Comparison of ENCODE assay signal across 22 cellular contexts in the genomic region with DNA sequence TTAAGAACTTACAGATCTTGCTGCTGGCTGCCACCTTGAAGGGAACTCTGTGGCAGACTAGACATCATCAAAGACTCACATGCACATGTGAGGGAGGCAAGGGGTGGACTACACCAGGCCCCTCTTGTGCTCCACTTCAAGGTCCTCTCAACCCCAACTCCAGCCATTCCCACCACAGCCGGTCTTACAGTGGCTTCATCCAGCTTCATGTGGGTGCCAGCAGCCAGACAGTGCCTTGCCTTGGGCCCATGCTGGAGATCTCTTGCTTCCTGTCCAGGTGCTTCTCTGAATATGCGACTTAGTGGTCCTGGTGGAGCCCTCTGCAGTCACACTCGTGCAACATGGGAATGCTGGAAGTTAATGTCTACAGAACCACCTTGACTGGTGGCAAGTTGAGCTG. TPM values are rescaled to one million over a fixed set of nuclear protein-coding genes. Genes with fewer than 3 reads are reported as not detected.
"Had no signal": no experiment of that assay in that cellular context is flagged by ENCODE, and none has a peak within 500 bp of the region (broad histone marks: within the 10 kb centered on the region; RNA-seq: fewer than 3 reads in every experiment).

No MANE protein-coding gene starts in this region.

- H2AFZ ChIP-seq: neural progenitor cell had no signal

- H3K27ac Mint-ChIP-seq: activated CD4-positive, alpha-beta memory T cell treated with anti-CD3 and anti-CD28 coated beads, Interleukin-2, amount 10 ng/mL, durations not matched to agents 7 days and 5 days; activated naive CD4-positive, alpha-beta T cell treated with anti-CD3 and anti-CD28 coated beads, Interleukin-2, amount 50 U/mL, for 72 hours; activated T-helper 17 cell treated with anti-CD3 and anti-CD28 coated beads, Interleukin-2, amount 50 U/mL, for 72 hours; naive thymus-derived CD4-positive, alpha-beta T cell; neural progenitor cell; stimulated activated naive B cell treated with anti-CD40 and anti-IgM and Interleukin-4, amounts not matched to agents 10 μg/mL and 1 μg/mL and 100 μg/mL, for 72 hours had no signal

- H3K9me3 Mint-ChIP-seq: activated CD4-positive, alpha-beta memory T cell treated with anti-CD3 and anti-CD28 coated beads, Interleukin-2, amount 10 ng/mL, durations not matched to agents 7 days and 5 days; activated naive CD4-positive, alpha-beta T cell treated with anti-CD3 and anti-CD28 coated beads, Interleukin-2, amount 50 U/mL, for 72 hours; activated T-helper 17 cell treated with anti-CD3 and anti-CD28 coated beads, Interleukin-2, amount 50 U/mL, for 72 hours; stimulated activated naive B cell treated with anti-CD40 and anti-IgM and Interleukin-4, amounts not matched to agents 10 μg/mL and 1 μg/mL and 100 μg/mL, for 72 hours had no signal

- H3K4me3 ChIP-seq: adrenal gland, esophagus muscularis mucosa, gastroesophageal sphincter, heart left ventricle, neural progenitor cell, ovary, vagina had no signal

- H3K4me1 Mint-ChIP-seq: activated T-helper 17 cell treated with anti-CD3 and anti-CD28 coated beads, Interleukin-2, amount 50 U/mL, for 72 hours; neural progenitor cell had no signal

- H3K9me3 ChIP-seq: adrenal gland, esophagus muscularis mucosa, gastroesophageal sphincter, heart left ventricle, ovary, vagina had no signal

- DNase-seq: activated CD4-positive, alpha-beta memory T cell treated with anti-CD3 and anti-CD28 coated beads, Interleukin-2, amount 10 ng/mL, durations not matched to agents 7 days and 5 days; activated CD4-positive, alpha-beta T cell treated with anti-CD3 and anti-CD28 coated beads for 48 hours; activated T-cell treated with anti-CD3 and anti-CD28 coated beads, Interleukin-2, amount 50 U/mL, for 1 hour; dermis blood vessel endothelial cell; effector memory CD4-positive, alpha-beta T cell; mesenchymal stem cell; naive thymus-derived CD4-positive, alpha-beta T cell; stimulated activated naive B cell treated with anti-CD40 and anti-IgM and Interleukin-4, amounts not matched to agents 10 μg/mL and 1 μg/mL and 100 μg/mL, for 72 hours; SW 1271; T-helper 2 cell had no signal

- ATAC-seq: activated naive CD4-positive, alpha-beta T cell treated with anti-CD3 and anti-CD28 coated beads, Interleukin-2, amount 50 U/mL, for 72 hours; activated T-helper 17 cell treated with anti-CD3 and anti-CD28 coated beads, Interleukin-2, amount 50 U/mL, for 72 hours; gastroesophageal sphincter; heart left ventricle; naive thymus-derived CD4-positive, alpha-beta T cell; stimulated activated naive B cell treated with anti-CD40 and anti-IgM and Interleukin-4, amounts not matched to agents 10 μg/mL and 1 μg/mL and 100 μg/mL, for 72 hours had no signal

- H3K4me2 ChIP-seq: neural progenitor cell had no signal

- H3K36me3 Mint-ChIP-seq: activated naive CD4-positive, alpha-beta T cell treated with anti-CD3 and anti-CD28 coated beads, Interleukin-2, amount 50 U/mL, for 72 hours; neural progenitor cell; stimulated activated naive B cell treated with anti-CD40 and anti-IgM and Interleukin-4, amounts not matched to agents 10 μg/mL and 1 μg/mL and 100 μg/mL, for 72 hours had no signal

- H3K27me3 ChIP-seq: adrenal gland, esophagus muscularis mucosa, gastroesophageal sphincter, ovary, vagina had no signal

- H3K4me3 Mint-ChIP-seq: activated CD4-positive, alpha-beta memory T cell treated with anti-CD3 and anti-CD28 coated beads, Interleukin-2, amount 10 ng/mL, durations not matched to agents 7 days and 5 days; activated T-helper 17 cell treated with anti-CD3 and anti-CD28 coated beads, Interleukin-2, amount 50 U/mL, for 72 hours; naive thymus-derived CD4-positive, alpha-beta T cell; neural progenitor cell; stimulated activated naive B cell treated with anti-CD40 and anti-IgM and Interleukin-4, amounts not matched to agents 10 μg/mL and 1 μg/mL and 100 μg/mL, for 72 hours had no signal

- H3K27ac ChIP-seq: adrenal gland, esophagus muscularis mucosa, gastroesophageal sphincter, heart left ventricle, neural progenitor cell, ovary, vagina, VCaP had no signal

- H3K9ac ChIP-seq: neural progenitor cell had no signal

- H3K4me1 ChIP-seq: neural progenitor cell had no signal

- H3K36me3 ChIP-seq: adrenal gland, esophagus muscularis mucosa, gastroesophageal sphincter, heart left ventricle, neural progenitor cell, ovary, vagina had no signal

RNA-seq across cellular contexts. Expression of a gene that starts 44.6 kb away (rescaled TPM):
- total RNA-seq: activated CD4-positive, alpha-beta memory T cell treated with anti-CD3 and anti-CD28 coated beads, Interleukin-2, amount 10 ng/mL, durations not matched to agents 7 days and 5 days; activated T-helper 17 cell treated with anti-CD3 and anti-CD28 coated beads, Interleukin-2, amount 50 U/mL, for 72 hours; dermis blood vessel endothelial cell; endothelial cell of umbilical vein; esophagus muscularis mucosa; naive thymus-derived CD4-positive, alpha-beta T cell; pulmonary artery endothelial cell had no signal
- polyA plus RNA-seq: endothelial cell of umbilical vein; heart left ventricle; naive thymus-derived CD4-positive, alpha-beta T cell; ovary had no signal
